Comparison of ENCODE assay signal across 22 cellular contexts in genomic region chr2:143906850-143907249, GRCh38.
"Had no signal": no experiment of that assay in that cellular context is flagged by ENCODE, and none has a peak within 500 bp of the region (broad histone marks: within the 10 kb centered on the region; RNA-seq: fewer than 3 reads in every experiment).

No MANE protein-coding gene starts in this region.

- H3K27me3 ChIP-seq: esophagus muscularis mucosa, gastroesophageal sphincter, neutrophil, right lobe of liver, suprapubic skin, thyroid gland had no signal

- H3K9me3 ChIP-seq: esophagus muscularis mucosa, gastroesophageal sphincter, neutrophil, psoas muscle, right lobe of liver, suprapubic skin, thyroid gland had no signal

- H3K27ac Mint-ChIP-seq: dendritic cell treated with granulocyte-macrophage colony-stimulating factor and Interleukin-4, amounts not matched to agents 40 ng/mL and 50 ng/mL, for 4 days; effector memory CD8-positive, alpha-beta T cell; naive B cell; nephron; stimulated activated effector memory CD8-positive, alpha-beta T cell treated with anti-CD3 and anti-CD28 coated beads, Interleukin-12 subunit alpha, Interleukin-12 subunit beta, amount 100 ng/mL, for 72 hours; type B pancreatic cell had no signal

- H3K36me3 Mint-ChIP-seq: naive B cell; stimulated activated effector memory CD8-positive, alpha-beta T cell treated with anti-CD3 and anti-CD28 coated beads, Interleukin-12 subunit alpha, Interleukin-12 subunit beta, amount 100 ng/mL, for 72 hours; type B pancreatic cell had no signal

- H3K27me3 Mint-ChIP-seq: dendritic cell treated with granulocyte-macrophage colony-stimulating factor and Interleukin-4, amounts not matched to agents 40 ng/mL and 50 ng/mL, for 4 days; type B pancreatic cell had no signal

- H3K4me1 ChIP-seq: esophagus muscularis mucosa, gastroesophageal sphincter, psoas muscle, right lobe of liver, thyroid gland had no signal

- FAIRE-seq: colon, urothelium cell line had no signal

- DNase-seq: effector memory CD8-positive, alpha-beta T cell; glutamatergic neuron; mesendoderm; naive B cell; psoas muscle; retina; right lobe of liver; stimulated activated CD4-positive, alpha-beta T cell treated with anti-CD3 and anti-CD28 coated beads, Interleukin-4, amount 100 ng/mL, for 1 hour; stimulated activated CD8-positive, alpha-beta memory T cell treated with anti-CD3 and anti-CD28 coated beads, Interleukin-4, amount 100 ng/mL, for 48 hours; stimulated activated naive CD8-positive, alpha-beta T cell treated with anti-CD3 and anti-CD28 coated beads, Interleukin-15, Interleukin-2, amounts not matched to agents 100 U/mL and 50 U/mL, for 24 hours; thyroid gland had no signal

- H3K9me3 Mint-ChIP-seq: dendritic cell treated with granulocyte-macrophage colony-stimulating factor and Interleukin-4, amounts not matched to agents 40 ng/mL and 50 ng/mL, for 4 days; effector memory CD8-positive, alpha-beta T cell; naive B cell; nephron; stimulated activated effector memory CD8-positive, alpha-beta T cell treated with anti-CD3 and anti-CD28 coated beads, Interleukin-12 subunit alpha, Interleukin-12 subunit beta, amount 100 ng/mL, for 72 hours; type B pancreatic cell had no signal

- H3K4me3 ChIP-seq: esophagus muscularis mucosa, gastroesophageal sphincter, psoas muscle, right lobe of liver, suprapubic skin, thyroid gland had no signal

- H3K36me3 ChIP-seq: esophagus muscularis mucosa, gastroesophageal sphincter, neutrophil, right lobe of liver, suprapubic skin, thyroid gland had no signal

- H3K4me1 Mint-ChIP-seq: naive B cell had no signal

- H3K27ac ChIP-seq: epithelial cell of prostate, esophagus muscularis mucosa, gastroesophageal sphincter, neutrophil, psoas muscle, right lobe of liver, suprapubic skin, thyroid gland had no signal

- H3K4me3 Mint-ChIP-seq: dendritic cell treated with granulocyte-macrophage colony-stimulating factor and Interleukin-4, amounts not matched to agents 40 ng/mL and 50 ng/mL, for 4 days; effector memory CD8-positive, alpha-beta T cell; naive B cell; nephron; stimulated activated effector memory CD8-positive, alpha-beta T cell treated with anti-CD3 and anti-CD28 coated beads, Interleukin-12 subunit alpha, Interleukin-12 subunit beta, amount 100 ng/mL, for 72 hours; type B pancreatic cell had no signal
